1 cellular context compared by ENCODE assay signal in the genomic region with DNA sequence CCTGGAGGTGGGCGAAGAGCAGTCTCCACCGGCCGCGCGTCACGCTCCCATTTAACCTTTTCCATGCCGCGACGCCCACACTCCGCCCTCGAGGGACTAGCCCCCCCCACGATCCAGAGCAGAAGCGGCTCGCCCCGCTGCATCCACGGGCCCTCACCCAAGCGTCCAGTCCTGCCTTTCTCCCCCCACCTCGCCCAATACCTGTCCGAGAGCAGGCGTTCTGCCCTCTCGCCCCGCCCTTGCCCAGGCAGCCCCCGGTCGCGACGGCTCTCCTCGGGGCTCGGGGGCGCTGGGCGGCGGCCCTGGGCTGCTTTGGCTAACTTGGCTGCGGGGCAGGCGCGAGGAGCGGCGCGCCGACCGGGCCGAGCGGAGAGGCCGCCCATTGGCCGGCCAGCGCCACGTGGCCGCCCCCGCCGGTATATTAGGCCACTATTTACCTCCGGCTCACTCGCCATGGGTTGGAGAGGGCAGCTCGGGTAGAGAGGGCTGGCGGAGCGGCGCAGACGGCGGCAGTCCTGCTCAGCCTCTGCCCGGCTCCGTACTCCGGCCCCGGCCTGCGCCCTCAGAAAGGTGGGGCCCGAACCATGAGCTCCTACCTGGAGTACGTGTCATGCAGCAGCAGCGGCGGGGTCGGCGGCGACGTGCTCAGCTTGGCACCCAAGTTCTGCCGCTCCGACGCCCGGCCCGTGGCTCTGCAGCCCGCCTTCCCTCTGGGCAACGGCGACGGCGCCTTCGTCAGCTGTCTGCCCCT.
TF ChIP-seq lines count a peak whose summit lies in the region.

A gene (plus strand): TSS at position 451 of the 751 bp plus-strand sequence. CDS start 134 bp downstream, at position 585.

TF ChIP-seq in HEK293, 187 proteins besides CTCF, POLR2A, EP300 and RAD21 (continued from another document):
- TF ChIP-seq, protein P1, sequence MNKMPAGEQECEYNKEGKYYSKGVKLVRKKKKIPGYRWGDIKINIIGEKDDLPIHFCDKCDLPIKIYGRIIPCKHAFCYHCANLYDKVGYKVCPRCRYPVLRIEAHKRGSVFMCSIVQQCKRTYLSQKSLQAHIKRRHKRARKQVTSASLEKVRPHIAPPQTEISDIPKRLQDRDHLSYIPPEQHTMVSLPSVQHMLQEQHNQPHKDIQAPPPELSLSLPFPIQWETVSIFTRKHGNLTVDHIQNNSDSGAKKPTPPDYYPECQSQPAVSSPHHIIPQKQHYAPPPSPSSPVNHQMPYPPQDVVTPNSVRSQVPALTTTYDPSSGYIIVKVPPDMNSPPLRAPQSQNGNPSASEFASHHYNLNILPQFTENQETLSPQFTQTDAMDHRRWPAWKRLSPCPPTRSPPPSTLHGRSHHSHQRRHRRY (tag by site-specific recombination; IDR thresholded peaks at IDR 0.05), result no peak
- TF ChIP-seq ZEB2 (tag by site-specific recombination; IDR thresholded peaks at IDR 0.05) (0 out of 2 replicates have a peak, but pooled peaks have one; percentile 30), ZFHX2 (tag by site-specific recombination; conservative IDR thresholded peaks at IDR 0.05) (peak; percentile 98), ZNF48 (tag by site-specific recombination; IDR thresholded peaks at IDR 0.05) (no peak), ZNF660 (tag by site-specific recombination; IDR thresholded peaks at IDR 0.05) (peak; percentile 50; the same call in 1 of the 2 replicates), ZFP41 (tag by site-specific recombination; IDR thresholded peaks at IDR 0.05; ENCODE audit: borderline replicate concordance) (no peak), ZNF324 (tag by site-specific recombination; IDR thresholded peaks at IDR 0.05) (no peak), ZNF214 (tag by site-specific recombination; IDR thresholded peaks at IDR 0.05; ENCODE audit: borderline replicate concordance) (no peak), ZNF391 (tag by site-specific recombination; IDR thresholded peaks at IDR 0.05; ENCODE audit: borderline replicate concordance, low read depth) (no peak), SP3 (tag by site-specific recombination; IDR thresholded peaks at IDR 0.05) (peak; percentile 66), ZNF335 (tag by site-specific recombination; conservative IDR thresholded peaks at IDR 0.05) (peak; percentile 76), ZBTB8A (tag by site-specific recombination; IDR thresholded peaks at IDR 0.05) (peak; percentile 88), KLF7 (tag by site-specific recombination; IDR thresholded peaks at IDR 0.05; ENCODE audit: borderline replicate concordance) (0 out of 2 replicates have a peak, but pooled peaks have one; percentile 49), SETDB1 (IDR thresholded peaks at IDR 0.05; ENCODE audit: insufficient read length, low read length) (no peak), SCRT1 (tag by site-specific recombination; IDR thresholded peaks at IDR 0.05; ENCODE audit: borderline replicate concordance) (no peak), ZNF791 (tag by site-specific recombination; IDR thresholded peaks at IDR 0.05) (no peak), ZNF223 (tag by site-specific recombination; IDR thresholded peaks at IDR 0.05) (no peak), ZNF366 (tag by site-specific recombination; conservative IDR thresholded peaks at IDR 0.05) (no peak), ZNF629 (tag by site-specific recombination; IDR thresholded peaks at IDR 0.05) (no peak), GLIS2 (tag by site-specific recombination; IDR thresholded peaks at IDR 0.05) (peak; percentile 65), ZNF624 (tag by site-specific recombination; IDR thresholded peaks at IDR 0.05) (no peak), ZNF521 (tag by site-specific recombination; IDR thresholded peaks at IDR 0.05) (no peak), ZBTB17 (tag by site-specific recombination; IDR thresholded peaks at IDR 0.05) (peak; percentile 91), HOXA7 (CRISPR knock-in tag; IDR thresholded peaks at IDR 0.05; ENCODE audit: borderline replicate concordance) (no peak)
- TF ChIP-seq, protein P2, sequence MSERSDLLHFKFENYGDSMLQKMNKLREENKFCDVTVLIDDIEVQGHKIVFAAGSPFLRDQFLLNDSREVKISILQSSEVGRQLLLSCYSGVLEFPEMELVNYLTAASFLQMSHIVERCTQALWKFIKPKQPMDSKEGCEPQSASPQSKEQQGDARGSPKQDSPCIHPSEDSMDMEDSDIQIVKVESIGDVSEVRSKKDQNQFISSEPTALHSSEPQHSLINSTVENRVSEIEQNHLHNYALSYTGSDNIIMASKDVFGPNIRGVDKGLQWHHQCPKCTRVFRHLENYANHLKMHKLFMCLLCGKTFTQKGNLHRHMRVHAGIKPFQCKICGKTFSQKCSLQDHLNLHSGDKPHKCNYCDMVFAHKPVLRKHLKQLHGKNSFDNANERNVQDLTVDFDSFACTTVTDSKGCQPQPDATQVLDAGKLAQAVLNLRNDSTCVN (tag by site-specific recombination; optimal IDR thresholded peaks at IDR 0.05), result peak; percentile 83
- TF ChIP-seq, protein P3, sequence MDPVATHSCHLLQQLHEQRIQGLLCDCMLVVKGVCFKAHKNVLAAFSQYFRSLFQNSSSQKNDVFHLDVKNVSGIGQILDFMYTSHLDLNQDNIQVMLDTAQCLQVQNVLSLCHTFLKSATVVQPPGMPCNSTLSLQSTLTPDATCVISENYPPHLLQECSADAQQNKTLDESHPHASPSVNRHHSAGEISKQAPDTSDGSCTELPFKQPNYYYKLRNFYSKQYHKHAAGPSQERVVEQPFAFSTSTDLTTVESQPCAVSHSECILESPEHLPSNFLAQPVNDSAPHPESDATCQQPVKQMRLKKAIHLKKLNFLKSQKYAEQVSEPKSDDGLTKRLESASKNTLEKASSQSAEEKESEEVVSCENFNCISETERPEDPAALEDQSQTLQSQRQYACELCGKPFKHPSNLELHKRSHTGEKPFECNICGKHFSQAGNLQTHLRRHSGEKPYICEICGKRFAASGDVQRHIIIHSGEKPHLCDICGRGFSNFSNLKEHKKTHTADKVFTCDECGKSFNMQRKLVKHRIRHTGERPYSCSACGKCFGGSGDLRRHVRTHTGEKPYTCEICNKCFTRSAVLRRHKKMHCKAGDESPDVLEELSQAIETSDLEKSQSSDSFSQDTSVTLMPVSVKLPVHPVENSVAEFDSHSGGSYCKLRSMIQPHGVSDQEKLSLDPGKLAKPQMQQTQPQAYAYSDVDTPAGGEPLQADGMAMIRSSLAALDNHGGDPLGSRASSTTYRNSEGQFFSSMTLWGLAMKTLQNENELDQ (tag by site-specific recombination; IDR thresholded peaks at IDR 0.05; ENCODE audit: low read depth), result no peak
- TF ChIP-seq, protein P4, sequence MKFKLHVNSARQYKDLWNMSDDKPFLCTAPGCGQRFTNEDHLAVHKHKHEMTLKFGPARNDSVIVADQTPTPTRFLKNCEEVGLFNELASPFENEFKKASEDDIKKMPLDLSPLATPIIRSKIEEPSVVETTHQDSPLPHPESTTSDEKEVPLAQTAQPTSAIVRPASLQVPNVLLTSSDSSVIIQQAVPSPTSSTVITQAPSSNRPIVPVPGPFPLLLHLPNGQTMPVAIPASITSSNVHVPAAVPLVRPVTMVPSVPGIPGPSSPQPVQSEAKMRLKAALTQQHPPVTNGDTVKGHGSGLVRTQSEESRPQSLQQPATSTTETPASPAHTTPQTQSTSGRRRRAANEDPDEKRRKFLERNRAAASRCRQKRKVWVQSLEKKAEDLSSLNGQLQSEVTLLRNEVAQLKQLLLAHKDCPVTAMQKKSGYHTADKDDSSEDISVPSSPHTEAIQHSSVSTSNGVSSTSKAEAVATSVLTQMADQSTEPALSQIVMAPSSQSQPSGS (tag by site-specific recombination; IDR thresholded peaks at IDR 0.05; ENCODE audit: low read depth), result no peak
- TF ChIP-seq, protein P5, sequence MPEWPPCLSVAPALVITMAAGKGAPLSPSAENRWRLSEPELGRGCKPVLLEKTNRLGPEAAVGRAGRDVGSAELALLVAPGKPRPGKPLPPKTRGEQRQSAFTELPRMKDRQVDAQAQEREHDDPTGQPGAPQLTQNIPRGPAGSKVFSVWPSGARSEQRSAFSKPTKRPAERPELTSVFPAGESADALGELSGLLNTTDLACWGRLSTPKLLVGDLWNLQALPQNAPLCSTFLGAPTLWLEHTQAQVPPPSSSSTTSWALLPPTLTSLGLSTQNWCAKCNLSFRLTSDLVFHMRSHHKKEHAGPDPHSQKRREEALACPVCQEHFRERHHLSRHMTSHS (tag by site-specific recombination; IDR thresholded peaks at IDR 0.05), result no peak
- TF ChIP-seq, protein P6, sequence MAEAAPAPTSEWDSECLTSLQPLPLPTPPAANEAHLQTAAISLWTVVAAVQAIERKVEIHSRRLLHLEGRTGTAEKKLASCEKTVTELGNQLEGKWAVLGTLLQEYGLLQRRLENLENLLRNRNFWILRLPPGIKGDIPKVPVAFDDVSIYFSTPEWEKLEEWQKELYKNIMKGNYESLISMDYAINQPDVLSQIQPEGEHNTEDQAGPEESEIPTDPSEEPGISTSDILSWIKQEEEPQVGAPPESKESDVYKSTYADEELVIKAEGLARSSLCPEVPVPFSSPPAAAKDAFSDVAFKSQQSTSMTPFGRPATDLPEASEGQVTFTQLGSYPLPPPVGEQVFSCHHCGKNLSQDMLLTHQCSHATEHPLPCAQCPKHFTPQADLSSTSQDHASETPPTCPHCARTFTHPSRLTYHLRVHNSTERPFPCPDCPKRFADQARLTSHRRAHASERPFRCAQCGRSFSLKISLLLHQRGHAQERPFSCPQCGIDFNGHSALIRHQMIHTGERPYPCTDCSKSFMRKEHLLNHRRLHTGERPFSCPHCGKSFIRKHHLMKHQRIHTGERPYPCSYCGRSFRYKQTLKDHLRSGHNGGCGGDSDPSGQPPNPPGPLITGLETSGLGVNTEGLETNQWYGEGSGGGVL (tag by site-specific recombination; IDR thresholded peaks at IDR 0.05), result peak; percentile 38
- TF ChIP-seq, protein P7, sequence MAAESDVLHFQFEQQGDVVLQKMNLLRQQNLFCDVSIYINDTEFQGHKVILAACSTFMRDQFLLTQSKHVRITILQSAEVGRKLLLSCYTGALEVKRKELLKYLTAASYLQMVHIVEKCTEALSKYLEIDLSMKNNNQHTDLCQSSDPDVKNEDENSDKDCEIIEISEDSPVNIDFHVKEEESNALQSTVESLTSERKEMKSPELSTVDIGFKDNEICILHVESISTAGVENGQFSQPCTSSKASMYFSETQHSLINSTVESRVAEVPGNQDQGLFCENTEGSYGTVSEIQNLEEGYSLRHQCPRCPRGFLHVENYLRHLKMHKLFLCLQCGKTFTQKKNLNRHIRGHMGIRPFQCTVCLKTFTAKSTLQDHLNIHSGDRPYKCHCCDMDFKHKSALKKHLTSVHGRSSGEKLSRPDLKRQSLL (tag by site-specific recombination; IDR thresholded peaks at IDR 0.05), result peak; percentile 21; the same call in 1 of the 2 replicates
TF ChIP-seq in HEK293: peak in this region for 37.
